ENCODE assay signal across 8 cellular contexts in the genomic region with DNA sequence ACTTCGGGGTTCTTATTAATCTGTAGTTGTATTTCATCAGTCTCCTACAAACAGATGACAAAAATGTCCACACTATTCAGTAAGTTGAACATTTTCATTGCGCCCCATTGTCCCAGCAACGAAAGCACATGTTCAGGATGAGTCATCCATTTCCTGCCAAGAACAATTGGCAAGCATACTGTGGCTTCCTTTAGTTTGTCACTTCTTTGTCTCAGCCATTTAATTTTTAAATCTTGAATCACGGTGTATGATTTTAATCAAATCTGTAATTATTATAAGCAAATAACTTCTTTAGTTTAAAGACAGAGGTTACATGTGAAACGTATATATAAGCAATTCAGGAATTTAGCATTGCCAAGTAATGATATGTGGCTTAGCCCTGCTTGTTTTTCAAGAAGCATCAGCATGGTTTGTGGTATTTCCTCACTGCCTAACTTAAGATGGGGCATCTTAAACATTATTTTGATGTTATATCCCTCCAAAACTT.
DNase-seq lines count a peak whose midpoint lies in the region; ATAC-seq and TF ChIP-seq lines count a peak whose summit lies in the region.

No MANE protein-coding gene starts in this region.

- H3K4me1 ChIP-seq in foreskin keratinocyte (peaks cover 57% of the 10 kb centered on the region), parathyroid adenoma (peaks cover 29% of the 10 kb centered on the region)

- no peaks in the 10 kb centered on the region for H3K27me3 ChIP-seq in foreskin keratinocyte
- no peaks in the 10 kb centered on the region for H3K27me3 ChIP-seq in parathyroid adenoma (ENCODE audit: control insufficient read depth, insufficient read depth, low read length)

- H2AFZ ChIP-seq in parathyroid adenoma, result peak overlapping the region; percentile 17

- no peaks in the 10 kb centered on the region for H3K9me3 ChIP-seq in parathyroid adenoma (ENCODE audit: control insufficient read depth, low read length)

- peaks cover 0 to 4% of the 10 kb centered on the region in 2 donors for H3K9me3 Mint-ChIP-seq in activated T-cell treated with anti-CD3 and anti-CD28 coated beads, Interleukin-2, amount 50 U/mL, for 72 hours

- H3K27me3 Mint-ChIP-seq in activated T-cell treated with anti-CD3 and anti-CD28 coated beads, Interleukin-2, amount 50 U/mL, for 72 hours (ENCODE audit: low read depth), result peaks cover 22% of the 10 kb centered on the region

- ATAC-seq in HG02870 (IDR thresholded peaks at IDR 0.05; ENCODE audit: unreplicated experiment) (peak; percentile 91), foreskin keratinocyte (peak; percentile 48)
- ATAC-seq in activated T-cell treated with anti-CD3 and anti-CD28 coated beads, Interleukin-2, amount 50 U/mL, for 72 hours (replicated peaks in 1 of 2), result peak; percentile 93 to 97

- no peaks in the 10 kb centered on the region for H3K79me2 ChIP-seq in parathyroid adenoma

- H3K36me3 Mint-ChIP-seq in activated T-cell treated with anti-CD3 and anti-CD28 coated beads, Interleukin-2, amount 50 U/mL, for 72 hours (ENCODE audit: insufficient read depth in 2 of 2), result peaks cover 0 to 2% of the 10 kb centered on the region in 2 donors

- peak overlapping the region; percentile 38 to 45 for H3K4me3 Mint-ChIP-seq in activated T-cell treated with anti-CD3 and anti-CD28 coated beads, Interleukin-2, amount 50 U/mL, for 72 hours

- TF ChIP-seq CTCF in foreskin keratinocyte (conservative IDR thresholded peaks at IDR 0.05), result no peak
- TF ChIP-seq CTCF in parathyroid adenoma (IDR thresholded peaks at IDR 0.05), result no peak

- H3K4me1 Mint-ChIP-seq in activated T-cell treated with anti-CD3 and anti-CD28 coated beads, Interleukin-2, amount 50 U/mL, for 72 hours (ENCODE audit: low read depth), result peaks cover 15% of the 10 kb centered on the region

- peak overlapping the region; percentile 9 for H3K4me2 ChIP-seq in parathyroid adenoma (ENCODE audit: low read length)

- H3K27ac Mint-ChIP-seq in activated T-cell treated with anti-CD3 and anti-CD28 coated beads, Interleukin-2, amount 50 U/mL, for 72 hours, result peak overlapping the region; percentile 82

- no peak overlapping the region for H3K4me3 ChIP-seq in parathyroid adenoma (ENCODE audit: low read depth, low read length)

- peak overlapping the region; percentile 76 for H3K27ac ChIP-seq in foreskin keratinocyte
- peak overlapping the region; percentile 34 for H3K27ac ChIP-seq in parathyroid adenoma

- no peak overlapping the region for H3K9ac ChIP-seq in parathyroid adenoma

- no peaks in the 10 kb centered on the region for H3K36me3 ChIP-seq in parathyroid adenoma (ENCODE audit: control insufficient read depth, insufficient read depth, low read length)

- DNase-seq in activated T-cell treated with anti-CD3 and anti-CD28 coated beads for 24 hours (ENCODE audit: low read depth), result peak; percentile 24
- DNase-seq in activated T-cell treated with anti-CD3 and anti-CD28 coated beads, Interleukin-2, amount 50 U/mL, for 48 hours, result no peak
- DNase-seq in NCI-H2171 treated with DMSO at 0.1 percent for 48 hours (lab: John Stamatoyannopoulos, UW), result peak; percentile 68
- DNase-seq in activated T-cell treated with anti-CD3 and anti-CD28 coated beads, Interleukin-2, amount 50 U/mL, for 72 hours, result peak; percentile 31 to 49
- peak; percentile 69 to 85 for DNase-seq in foreskin keratinocyte
- DNase-seq in UCSD-AML1 (lab: John Stamatoyannopoulos, UW; ENCODE audit: unreplicated experiment), result no peak

Comparison
In these comparisons a context has a peak if more than half of its experiments do, and no peak if none do; other contexts are left out.
1. DNase-seq: peak in activated T-cell treated with anti-CD3 and anti-CD28 coated beads for 24 hours (single experiment), NCI-H2171 treated with DMSO at 0.1 percent for 48 hours (single experiment), activated T-cell treated with anti-CD3 and anti-CD28 coated beads, Interleukin-2, amount 50 U/mL, for 72 hours (2 of 2) and foreskin keratinocyte (2 of 2); none in activated T-cell treated with anti-CD3 and anti-CD28 coated beads, Interleukin-2, amount 50 U/mL, for 48 hours (0 of 2) and UCSD-AML1 (single experiment).
2. Peak in every context shown above with its lines, with median percentiles within 50 percentile points of each other: ATAC-seq.